In the genomic region with DNA sequence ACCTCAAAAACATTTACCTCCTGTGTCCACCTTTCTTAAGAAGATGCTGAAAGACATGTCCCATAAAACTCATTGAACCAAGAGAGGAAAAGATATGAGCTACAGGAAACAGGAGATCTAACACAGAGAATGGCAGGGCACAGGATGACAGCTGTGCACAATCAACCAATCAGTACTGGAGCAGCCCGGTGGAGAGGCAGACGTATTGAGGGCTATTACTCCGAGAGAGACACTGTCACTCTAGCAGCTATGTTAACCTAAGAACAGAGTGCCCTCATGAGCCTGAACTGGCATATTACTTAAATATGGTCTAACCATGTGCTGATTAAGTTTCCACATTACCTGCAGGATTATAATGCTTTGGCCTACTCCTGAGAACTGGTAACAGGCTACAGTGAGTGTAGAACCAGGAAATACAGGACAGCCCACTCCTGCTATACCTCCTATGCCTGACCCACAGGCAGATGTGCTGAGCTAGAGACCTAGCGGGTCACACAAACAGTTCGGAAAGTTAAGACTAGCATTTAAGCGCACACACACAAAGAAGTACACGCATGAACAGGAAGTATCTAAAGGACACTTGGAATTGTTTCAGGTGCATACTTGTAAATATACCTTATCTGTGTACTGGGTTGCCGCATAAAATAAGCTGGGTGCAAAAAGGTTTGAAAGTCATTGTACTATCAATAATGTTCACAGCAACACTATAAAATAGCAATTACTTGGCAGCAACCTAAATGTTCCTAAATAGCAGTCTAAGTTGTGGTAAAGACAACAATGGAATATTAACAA, we compare ENCODE assay signal across 16 cellular contexts. TPM values are rescaled to one million over a fixed set of nuclear protein-coding genes. Genes with fewer than 3 reads are reported as not detected.
A peak's percentile ranks its signal among the peaks of the same experiment; 100 is the strongest.
DNase-seq lines count a peak whose midpoint lies in the region; ATAC-seq and TF ChIP-seq lines count a peak whose summit lies in the region.
"Had no signal": no experiment of that assay in that cellular context is flagged by ENCODE, and none has a peak within 500 bp of the region (broad histone marks: within the 10 kb centered on the region; RNA-seq: fewer than 3 reads in every experiment).

No MANE protein-coding gene starts in this region.

- no peaks in the 10 kb centered on the region for H3K4me1 Mint-ChIP-seq in activated CD8-positive, alpha-beta T cell treated with anti-CD3 and anti-CD28 coated beads, Interleukin-2, amount 10 ng/mL, durations not matched to agents 7 days and 5 days (ENCODE audit: low read depth)
- peaks cover 0 to 11% (median 6%) of the 10 kb centered on the region in 3 donors for H3K4me1 Mint-ChIP-seq in naive B cell

- peaks cover 0 to 6% of the 10 kb centered on the region in 2 experiments; a peak in 2 of 4 replicates for H3K4me1 ChIP-seq in SK-N-SH (ENCODE audit: control insufficient read depth in 1 of 2, insufficient read depth in 2 of 2, low read depth in 1 of 2, low read length in 1 of 2)
- H3K4me1 ChIP-seq: foreskin keratinocyte, right lobe of liver, tibial artery had no signal

- TF ChIP-seq EP300 in SK-N-SH (IDR thresholded peaks at IDR 0.05; ENCODE audit: borderline replicate concordance in 1 of 2, low read depth in 1 of 2, low read length in 1 of 2) = no peak

- POLR2A ChIA-PET in SK-N-SH (lab: Yijun Ruan, JAX) = no interaction called here
- POLR2A ChIA-PET in activated CD8-positive, alpha-beta T cell treated with anti-CD3 and anti-CD28 coated beads, Interleukin-2, amount 10 ng/mL, durations not matched to agents 7 days and 5 days (lab: Charles Lee) = no interaction called here

- peaks cover 39% of the 10 kb centered on the region for H3K36me3 Mint-ChIP-seq in activated CD8-positive, alpha-beta T cell treated with anti-CD3 and anti-CD28 coated beads, Interleukin-2, amount 10 ng/mL, durations not matched to agents 7 days and 5 days (ENCODE audit: low read depth)
- H3K36me3 Mint-ChIP-seq in naive B cell = peaks cover 9 to 19% of the 10 kb centered on the region in 2 donors

- no peak overlapping the region for H3K9ac ChIP-seq in SK-N-SH

- no peak for TF ChIP-seq CTCF in SK-N-SH (IDR thresholded peaks at IDR 0.05)

- no peak overlapping the region for H3K4me3 ChIP-seq in SK-N-SH (ENCODE audit: low read depth in 2 of 2, low read length in 1 of 2)
- H3K4me3 ChIP-seq: right lobe of liver, tibial artery had no signal

- CTCF ChIA-PET in SK-N-SH (lab: Yijun Ruan, JAX) = interaction anchor here (0.8 to 4.2 kb wide), 7 partner anchors 10 to 526 kb away, joined by 3 to 32 read pairs (median 3); no protein-coding TSS in a partner anchor
- CTCF ChIA-PET in activated CD8-positive, alpha-beta T cell treated with anti-CD3 and anti-CD28 coated beads, Interleukin-2, amount 10 ng/mL, durations not matched to agents 7 days and 5 days (lab: Charles Lee) = interaction anchor here (0.5 to 5.4 kb wide), 6 partner anchors 16 to 468 kb away, joined by 3 to 38 read pairs (median 4); no protein-coding TSS in a partner anchor

- H3K9me2 ChIP-seq in SK-N-SH = no peaks in the 10 kb centered on the region

- H2AFZ ChIP-seq in SK-N-SH (ENCODE audit: low read depth) = no peak overlapping the region

- H3K36me3 ChIP-seq in SK-N-SH (replicated peaks in 1 of 2; ENCODE audit: control insufficient read depth in 1 of 2, insufficient read depth in 2 of 2, low read length in 1 of 2) = peaks cover 32 to 61% of the 10 kb centered on the region in 2 experiments

- H4K20me1 ChIP-seq in SK-N-SH (ENCODE audit: insufficient read depth) = no peaks in the 10 kb centered on the region

- no peaks in the 10 kb centered on the region for H3K27me3 Mint-ChIP-seq in activated CD8-positive, alpha-beta T cell treated with anti-CD3 and anti-CD28 coated beads, Interleukin-2, amount 10 ng/mL, durations not matched to agents 7 days and 5 days (ENCODE audit: low read depth)
- no peaks in the 10 kb centered on the region for H3K27me3 Mint-ChIP-seq in naive B cell
- H3K27me3 Mint-ChIP-seq: activated CD8-positive, alpha-beta memory T cell treated with anti-CD3 and anti-CD28 coated beads, Interleukin-2, amount 10 ng/mL, durations not matched to agents 7 days and 5 days had no signal

- 83% methylated on average over 8 of the region's 8 CpGs for WGBS in SK-N-SH (ENCODE audit: low lambda C conversion rate)

- peaks cover 4% of the 10 kb centered on the region for H3F3A ChIP-seq in SK-N-SH (replicated peaks; ENCODE audit: insufficient read depth)

- DNase-seq in SK-N-SH (peak; percentile 18), DMS114 treated with DMSO at 0.1 percent for 48 hours (lab: John Stamatoyannopoulos, UW; ENCODE audit: unreplicated experiment) (peak; percentile 3), naive B cell (no peak), NK-92 (lab: John Stamatoyannopoulos, UW; ENCODE audit: unreplicated experiment) (no peak), RKO (ENCODE audit: low spot score) (no peak)
- DNase-seq in activated CD8-positive, alpha-beta T cell treated with anti-CD3 and anti-CD28 coated beads, Interleukin-2, amount 10 ng/mL, durations not matched to agents 7 days and 5 days = no peak
- DNase-seq: activated CD8-positive, alpha-beta memory T cell treated with anti-CD3 and anti-CD28 coated beads, Interleukin-2, amount 10 ng/mL, durations not matched to agents 7 days and 5 days; central memory CD4-positive, alpha-beta T cell; foreskin keratinocyte; NCI-H2029; right lobe of liver; stimulated activated CD4-positive, alpha-beta T cell treated with anti-CD3 and anti-CD28 coated beads, Interleukin-4, amount 100 ng/mL, for 1 hour; tibial artery; WERI-Rb-1 had no signal

- H3K27ac ChIP-seq in SK-N-SH (ENCODE audit: low read depth in 2 of 2, low read length in 1 of 2) = no peak overlapping the region
- H3K27ac ChIP-seq: foreskin keratinocyte, right lobe of liver, tibial artery, WERI-Rb-1 had no signal

- no peak overlapping the region for H3K27ac Mint-ChIP-seq in activated CD8-positive, alpha-beta T cell treated with anti-CD3 and anti-CD28 coated beads, Interleukin-2, amount 10 ng/mL, durations not matched to agents 7 days and 5 days
- peak overlapping the region in 5 of 6 donors; percentile 21 to 81 (median 76) for H3K27ac Mint-ChIP-seq in naive B cell
- H3K27ac Mint-ChIP-seq: activated CD8-positive, alpha-beta memory T cell treated with anti-CD3 and anti-CD28 coated beads, Interleukin-2, amount 10 ng/mL, durations not matched to agents 7 days and 5 days had no signal

- no peak overlapping the region for H3K4me2 ChIP-seq in SK-N-SH

- ATAC-seq in SK-N-SH treated with all-trans-retinoic acid at 6 μM for 48 hours (no peak), naive B cell (ENCODE audit: low read depth in 2 of 2) (no peak), HG02610 (IDR thresholded peaks at IDR 0.05; ENCODE audit: unreplicated experiment) (no peak)
- ATAC-seq in activated CD8-positive, alpha-beta T cell treated with anti-CD3 and anti-CD28 coated beads, Interleukin-2, amount 10 ng/mL, durations not matched to agents 7 days and 5 days = peak; percentile 42
- ATAC-seq: activated CD8-positive, alpha-beta memory T cell treated with anti-CD3 and anti-CD28 coated beads, Interleukin-2, amount 10 ng/mL, durations not matched to agents 7 days and 5 days; foreskin keratinocyte had no signal

- TF ChIP-seq RAD21 in SK-N-SH (IDR thresholded peaks at IDR 0.05; ENCODE audit: low read length) = no peak

- no peaks in the 10 kb centered on the region for H3K9me3 Mint-ChIP-seq in activated CD8-positive, alpha-beta T cell treated with anti-CD3 and anti-CD28 coated beads, Interleukin-2, amount 10 ng/mL, durations not matched to agents 7 days and 5 days (ENCODE audit: insufficient read depth)
- no peaks in the 10 kb centered on the region for H3K9me3 Mint-ChIP-seq in naive B cell

- H3K9me3 ChIP-seq in SK-N-SH = no peaks in the 10 kb centered on the region
- H3K9me3 ChIP-seq: right lobe of liver, tibial artery had no signal

- no peaks in the 10 kb centered on the region for H3K27me3 ChIP-seq in SK-N-SH (ENCODE audit: insufficient read depth)
- H3K27me3 ChIP-seq: foreskin keratinocyte, right lobe of liver, tibial artery had no signal

- H3K4me3 Mint-ChIP-seq in activated CD8-positive, alpha-beta T cell treated with anti-CD3 and anti-CD28 coated beads, Interleukin-2, amount 10 ng/mL, durations not matched to agents 7 days and 5 days = no peak overlapping the region
- H3K4me3 Mint-ChIP-seq in naive B cell = no peak overlapping the region
- H3K4me3 Mint-ChIP-seq: activated CD8-positive, alpha-beta memory T cell treated with anti-CD3 and anti-CD28 coated beads, Interleukin-2, amount 10 ng/mL, durations not matched to agents 7 days and 5 days had no signal

- H3K79me2 ChIP-seq in SK-N-SH (ENCODE audit: insufficient read depth) = no peaks in the 10 kb centered on the region

TF ChIP-seq in SK-N-SH, 30 proteins besides CTCF, POLR2A, EP300 and RAD21 (continues in another document):
- TF ChIP-seq, protein P1, sequence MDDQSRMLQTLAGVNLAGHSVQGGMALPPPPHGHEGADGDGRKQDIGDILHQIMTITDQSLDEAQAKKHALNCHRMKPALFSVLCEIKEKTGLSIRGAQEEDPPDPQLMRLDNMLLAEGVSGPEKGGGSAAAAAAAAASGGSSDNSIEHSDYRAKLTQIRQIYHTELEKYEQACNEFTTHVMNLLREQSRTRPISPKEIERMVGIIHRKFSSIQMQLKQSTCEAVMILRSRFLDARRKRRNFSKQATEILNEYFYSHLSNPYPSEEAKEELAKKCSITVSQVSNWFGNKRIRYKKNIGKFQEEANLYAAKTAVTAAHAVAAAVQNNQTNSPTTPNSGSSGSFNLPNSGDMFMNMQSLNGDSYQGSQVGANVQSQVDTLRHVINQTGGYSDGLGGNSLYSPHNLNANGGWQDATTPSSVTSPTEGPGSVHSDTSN (IDR thresholded peaks at IDR 0.05) = no peak
- TF ChIP-seq YY1 (IDR thresholded peaks at IDR 0.05; ENCODE audit: low read depth) = no peak
- no peak for TF ChIP-seq FOXM1 (IDR thresholded peaks at IDR 0.05; ENCODE audit: low read depth)

TF ChIP-seq in SK-N-SH treated with all-trans-retinoic acid at 6 μM for 48 hours, 23 proteins besides CTCF, POLR2A, EP300 and RAD21 (continues in another document):
- no peak for TF ChIP-seq PPARA (CRISPR knock-in tag; IDR thresholded peaks at IDR 0.05; ENCODE audit: borderline replicate concordance)
- no peak for TF ChIP-seq TOX (CRISPR knock-in tag; IDR thresholded peaks at IDR 0.05; ENCODE audit: borderline replicate concordance)
- TF ChIP-seq ZFP3 (CRISPR knock-in tag; IDR thresholded peaks at IDR 0.05) = no peak
- TF ChIP-seq ZNF565 (CRISPR knock-in tag; conservative IDR thresholded peaks at IDR 0.05; ENCODE audit: low read depth) = no peak
- no peak for TF ChIP-seq ZC3H10 (CRISPR knock-in tag; IDR thresholded peaks at IDR 0.05)
- TF ChIP-seq ZFP30 (CRISPR knock-in tag; IDR thresholded peaks at IDR 0.05) = no peak

RNA-seq across cellular contexts. Expression of a gene that starts 59.9 kb away (rescaled TPM):
- polyA plus RNA-seq in SK-N-SH (2012; rRNA removed) (8.7 and 11.3 TPM in 2 replicates), naive B cell (ENCODE audit: low read depth in 6 of 6) (10 to 100 TPM; 39.5 to 60.5 (median 50.7) TPM)
- polyA plus RNA-seq in SK-N-SH (2012; cell fraction: cytosol; rRNA removed) = 9.2 and 10.4 TPM in 2 replicates
- 18.0 and 32.4 TPM in 2 replicates for polyA plus RNA-seq in SK-N-SH (2012; cell fraction: nucleus; rRNA removed)
- 10 to 100 TPM; 22.5 to 31.2 TPM for total RNA-seq in activated CD8-positive, alpha-beta T cell treated with anti-CD3 and anti-CD28 coated beads, Interleukin-2, amount 10 ng/mL, durations not matched to agents 7 days and 5 days

Comparison
In these comparisons a context has a peak if more than half of its experiments do, and no peak if none do; other contexts are left out.
1. DNase-seq: peak in SK-N-SH (single experiment) and DMS114 treated with DMSO at 0.1 percent for 48 hours (single experiment); none in activated CD8-positive, alpha-beta T cell treated with anti-CD3 and anti-CD28 coated beads, Interleukin-2, amount 10 ng/mL, durations not matched to agents 7 days and 5 days (single experiment), naive B cell (single experiment), NK-92 (single experiment) and RKO (single experiment).